Comparison of ENCODE assay signal across 10 cellular contexts in the genomic region with DNA sequence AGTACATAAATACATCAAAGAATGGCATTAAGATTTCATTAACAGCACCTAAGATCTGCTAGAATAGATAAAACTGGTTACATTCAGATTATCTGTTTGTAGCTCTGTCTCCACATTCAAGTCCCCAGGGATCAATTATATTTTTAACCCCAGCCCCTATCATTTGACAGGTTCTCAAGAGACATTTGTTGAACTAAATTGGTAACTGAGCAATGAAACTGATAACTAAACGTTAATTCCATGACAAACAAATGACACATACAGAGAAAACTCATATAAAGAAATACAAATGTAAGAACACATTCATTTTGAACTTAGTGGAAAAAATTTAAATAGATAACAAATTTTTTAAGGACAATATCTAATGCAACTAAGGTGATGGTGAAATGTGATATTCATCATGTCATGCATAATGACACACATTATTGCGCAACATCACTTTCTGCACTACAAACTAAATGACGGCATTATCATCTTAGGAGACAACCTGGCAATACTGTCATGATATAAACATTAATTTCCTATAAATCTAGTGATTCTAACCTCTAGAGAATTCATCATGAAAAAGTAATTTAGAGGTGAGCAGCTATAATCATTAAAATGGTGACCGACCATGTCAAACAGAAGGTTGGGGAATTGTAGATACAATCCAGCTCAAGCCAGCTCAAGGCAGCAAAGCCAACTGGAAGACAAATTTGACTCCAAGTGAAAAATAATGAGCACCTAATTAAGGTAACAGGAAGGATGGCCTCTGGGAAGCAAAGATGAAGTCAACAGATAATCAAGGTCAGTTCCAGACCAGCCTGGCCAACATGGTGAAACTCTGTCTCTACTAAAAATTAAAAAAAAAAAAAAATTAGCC. TPM values are rescaled to one million over a fixed set of nuclear protein-coding genes. Genes with fewer than 3 reads are reported as not detected.
DNase-seq lines count a peak whose midpoint lies in the region; ATAC-seq, FAIRE-seq and TF ChIP-seq lines count a peak whose summit lies in the region.
"Had no signal": no experiment of that assay in that cellular context is flagged by ENCODE, and none has a peak within 500 bp of the region (broad histone marks: within the 10 kb centered on the region; RNA-seq: fewer than 3 reads in every experiment).

No MANE protein-coding gene starts in this region.

- 74% methylated on average over 4 of the region's 4 CpGs for WGBS in GM12878 (ENCODE audit: insufficient coverage, insufficient replicate concordance, low lambda C conversion rate, missing lambda C conversion rate)

- SMC1A ChIA-PET in GM12878 (lab: Charles Lee; ENCODE audit: uncharacterized antibody, unreplicated experiment): interaction anchor here (0.6 to 5.1 kb wide), 7 partner anchors 10 to 44 kb away, joined by 3 to 42 read pairs (median 5); partner anchors contain the start of gene ARHGAP17

- H3K4me2 ChIP-seq in GM12878 (ENCODE audit: control insufficient read depth, insufficient read depth): peak overlapping the region; percentile 53; the same call in 1 of the 2 replicates
- H3K4me2 ChIP-seq in MM.1S (ENCODE audit: low read depth, low read length): no peak overlapping the region

- CTCF ChIA-PET in GM12878 (lab: Yijun Ruan, JAX): no interaction called here
- CTCF ChIA-PET in CD4-positive, alpha-beta T cell (lab: Charles Lee): no interaction called here

- peaks cover 3 to 19% of the 10 kb centered on the region in 2 experiments for H3K36me3 ChIP-seq in GM12878 (ENCODE audit: control insufficient read depth in 2 of 2, insufficient read depth in 2 of 2, low read length in 1 of 2)
- H3K36me3 ChIP-seq in MM.1S (replicated peaks; ENCODE audit: insufficient read depth, low read length): no peaks in the 10 kb centered on the region
- H3K36me3 ChIP-seq: tibial nerve had no signal

- H2AFZ ChIP-seq in GM12878 (ENCODE audit: control insufficient read depth, low read depth, low read length): no peak overlapping the region
- no peak overlapping the region for H2AFZ ChIP-seq in MM.1S (ENCODE audit: low read length)

- intact Hi-C loops in GM12878 (cut with micrococcal nuclease; ENCODE audit: unreplicated experiment): no loop called here
- intact Hi-C loops in CD4-positive, alpha-beta T cell (cut with DNase I, micrococcal nuclease): no loop called here

- TF ChIP-seq POLR2A in GM12878 (IDR thresholded peaks at IDR 0.05; ENCODE audit: low read depth, low read length): no peak

- no peak for TF ChIP-seq RAD21 in GM12878 (IDR thresholded peaks at IDR 0.05; ENCODE audit: insufficient read depth, low read depth, low read length)

- H3K9me3 Mint-ChIP-seq in IgD-negative memory B cell (no peaks in the 10 kb centered on the region), osteocyte (ENCODE audit: unreplicated experiment) (no peaks in the 10 kb centered on the region)
- H3K9me3 Mint-ChIP-seq in CD4-positive, alpha-beta T cell: no peaks in the 10 kb centered on the region

- H3K36me3 Mint-ChIP-seq in IgD-negative memory B cell: peaks cover 6% of the 10 kb centered on the region
- peaks cover 3% of the 10 kb centered on the region for H3K36me3 Mint-ChIP-seq in osteocyte (ENCODE audit: unreplicated experiment)
- peaks cover 13% of the 10 kb centered on the region for H3K36me3 Mint-ChIP-seq in CD4-positive, alpha-beta T cell (ENCODE audit: low read depth)

- H3K4me3 Mint-ChIP-seq in IgD-negative memory B cell (peak overlapping the region in 3 of 4 donors; percentile 40 to 88 (median 76)), osteocyte (ENCODE audit: unreplicated experiment) (no peak overlapping the region)
- no peak overlapping the region for H3K4me3 Mint-ChIP-seq in CD4-positive, alpha-beta T cell

- H3K27ac ChIP-seq in GM12878 (ENCODE audit: control insufficient read depth, insufficient read depth) (no peak overlapping the region), MM.1S (ENCODE audit: low read length) (no peak overlapping the region)
- no peak overlapping the region for H3K27ac ChIP-seq in CD4-positive, alpha-beta T cell (ENCODE audit: low read depth, low read length)

- in situ Hi-C loops in GM12878 (cut with MboI): no loop called here

- H3K27me3 Mint-ChIP-seq in IgD-negative memory B cell (no peaks in the 10 kb centered on the region), osteocyte (ENCODE audit: unreplicated experiment) (no peaks in the 10 kb centered on the region)
- H3K27me3 Mint-ChIP-seq in CD4-positive, alpha-beta T cell: no peaks in the 10 kb centered on the region

- FAIRE-seq in GM12878 (lab: Jason Lieb, UNC): no peak

- POLR2A ChIA-PET in GM12878 (lab: Charles Lee): interaction anchor here (0.6 to 1.3 kb wide), 5 partner anchors 14 to 114 kb away, joined by 3 to 5 read pairs (median 4); no protein-coding TSS in a partner anchor
- POLR2A ChIA-PET in CD4-positive, alpha-beta T cell (lab: Charles Lee): interaction anchor here (1.0 to 1.7 kb wide), 2 partner anchors 10 to 15 kb away, joined by 3 to 5 read pairs; partner anchors contain the start of gene ARHGAP17

- H3K27ac Mint-ChIP-seq in IgD-negative memory B cell (peak overlapping the region; percentile 48 to 78 (median 73)), osteocyte (ENCODE audit: unreplicated experiment) (peak overlapping the region; percentile 55)
- H3K27ac Mint-ChIP-seq in CD4-positive, alpha-beta T cell: no peak overlapping the region

- H3K4me1 Mint-ChIP-seq in IgD-negative memory B cell (peaks cover 63 to 69% (median 68%) of the 10 kb centered on the region in 3 donors), osteocyte (ENCODE audit: unreplicated experiment) (peaks cover 57% of the 10 kb centered on the region)
- H3K4me1 Mint-ChIP-seq in CD4-positive, alpha-beta T cell (ENCODE audit: low read depth): peaks cover 61% of the 10 kb centered on the region

- peak; percentile 72 for DNase-seq in NOMO-1 treated with DMSO at 0.1 percent for 48 hours (lab: John Stamatoyannopoulos, UW; ENCODE audit: unreplicated experiment)
- no peak for DNase-seq in NOMO-1 treated with dmso at 0.1 percent for 144 hours (lab: John Stamatoyannopoulos, UW; ENCODE audit: unreplicated experiment)
- no peak for DNase-seq in GM12878 (ENCODE audit: low read depth, low spot score)
- no peak for DNase-seq in osteocyte (ENCODE audit: extremely low spot score, unreplicated experiment)
- DNase-seq in MM.1S: no peak
- DNase-seq in CD4-positive, alpha-beta T cell: no peak
- DNase-seq: NCI-H146 had no signal

- no peaks in the 10 kb centered on the region for H3K9me2 ChIP-seq in MM.1S (replicated peaks; ENCODE audit: insufficient read depth, low read length)

- H3K4me1 ChIP-seq in GM12878 (ENCODE audit: control insufficient read depth, insufficient read depth, low read length) (peaks cover 42% of the 10 kb centered on the region), MM.1S (ENCODE audit: low read length) (no peaks in the 10 kb centered on the region)

- no peaks in the 10 kb centered on the region for H3F3A ChIP-seq in MM.1S (ENCODE audit: insufficient read depth, low read length)

- ATAC-seq in GM12878 (no peak), HG03175 (IDR thresholded peaks at IDR 0.05; ENCODE audit: unreplicated experiment) (no peak)
- ATAC-seq in CD4-positive, alpha-beta T cell (ENCODE audit: poor library complexity): no peak

- TF ChIP-seq EP300 in GM12878 (IDR thresholded peaks at IDR 0.05; ENCODE audit: borderline replicate concordance in 1 of 2, control insufficient read depth in 1 of 2, low read depth in 2 of 2, low read length in 2 of 2): no peak

- peaks cover 17% of the 10 kb centered on the region for H4K20me1 ChIP-seq in GM12878 (ENCODE audit: control insufficient read depth, insufficient read depth)
- peaks cover 4% of the 10 kb centered on the region for H4K20me1 ChIP-seq in MM.1S (ENCODE audit: insufficient read depth, low read length)

- RAD21 ChIA-PET in GM12878 (lab: Charles Lee; ENCODE audit: unreplicated experiment): interaction anchor here (1.7 kb wide), 2 partner anchors 9 to 14 kb away, joined by 4 read pairs; no protein-coding TSS in a partner anchor

- H3K27me3 ChIP-seq in GM12878 (replicated peaks in 1 of 2; ENCODE audit: control insufficient read depth in 2 of 2, insufficient read depth in 2 of 2, low read length in 1 of 2) (no peaks in the 10 kb centered on the region), MM.1S (replicated peaks; ENCODE audit: insufficient read depth, low read length) (0 out of 2 replicates have a peak, but pooled peaks cover 5% of the 10 kb centered on the region)
- no peaks in the 10 kb centered on the region for H3K27me3 ChIP-seq in CD4-positive, alpha-beta T cell (ENCODE audit: control insufficient read depth, insufficient read depth, low read length)
- H3K27me3 ChIP-seq: tibial nerve had no signal

- no TSS peak for BruUV-seq in GM12878 (replicated peaks; lab: Mats Ljungman, UMichigan)

- no peak for TF ChIP-seq CTCF in GM12878 (IDR thresholded peaks at IDR 0.05 in 2 of 3, conservative IDR thresholded peaks at IDR 0.05 in 1 of 3; ENCODE audit: control insufficient read depth in 2 of 3, extremely low read depth in 1 of 3, insufficient read depth in 1 of 3, low read depth in 3 of 3, low read length in 3 of 3)
- TF ChIP-seq CTCF in osteocyte (IDR thresholded peaks at IDR 0.05): no peak
- TF ChIP-seq CTCF in MM.1S (IDR thresholded peaks at IDR 0.05; ENCODE audit: low read length): no peak
- TF ChIP-seq CTCF in CD4-positive, alpha-beta T cell (IDR thresholded peaks at IDR 0.05): no peak

- peaks cover 97% of the 10 kb centered on the region for H3K79me2 ChIP-seq in GM12878 (ENCODE audit: control insufficient read depth, insufficient read depth, low read length)
- H3K79me2 ChIP-seq in MM.1S (ENCODE audit: low read length): peaks cover 46% of the 10 kb centered on the region

- no peak overlapping the region for H3K4me3 ChIP-seq in GM12878
- no peak overlapping the region for H3K4me3 ChIP-seq in MM.1S (ENCODE audit: low read length)
- H3K4me3 ChIP-seq: tibial nerve had no signal

- H3K9ac ChIP-seq in GM12878 (ENCODE audit: control insufficient read depth, insufficient read depth, low read length) (no peak overlapping the region), MM.1S (ENCODE audit: low read length) (no peak overlapping the region)

- H3K9me3 ChIP-seq in GM12878 (replicated peaks; ENCODE audit: control insufficient read depth, insufficient read depth, low read length) (no peaks in the 10 kb centered on the region), MM.1S (replicated peaks; ENCODE audit: insufficient read depth, low read length) (no peaks in the 10 kb centered on the region)
- no peaks in the 10 kb centered on the region for H3K9me3 ChIP-seq in CD4-positive, alpha-beta T cell (ENCODE audit: control insufficient read depth, low read length)
- H3K9me3 ChIP-seq: tibial nerve had no signal

RNA-seq across cellular contexts. Expression of gene ARHGAP17, which starts 9.5 kb away (rescaled TPM):
- polyA plus RNA-seq in IgD-negative memory B cell: 153 TPM
- total RNA-seq in GM12878 (2013; cell fraction: nucleolus; rRNA removed): 627 and 659 TPM in 2 replicates
- 47.7 and 55.1 TPM in 2 replicates for total RNA-seq in GM12878 (2014; rRNA removed)
- total RNA-seq in GM12878 (2014; rRNA removed; fragmentation: Illumina TruSeq; extraction: Trizol): 45.4 and 48.3 TPM in 2 replicates
- total RNA-seq in GM12878 (2021): 181 and 199 TPM in 2 replicates
- polyA plus RNA-seq in GM12878 (2011; ENCODE audit: low read depth): 127 TPM
- polyA plus RNA-seq in GM12878 (2011; rRNA removed): 71.1 and 75.0 TPM in 2 replicates
- 82.6 and 128 TPM in 2 replicates for polyA plus RNA-seq in GM12878 (2011; cell fraction: cytosol; rRNA removed)
- polyA plus RNA-seq in GM12878 (2011; cell fraction: nucleus; rRNA removed): 239 and 261 TPM in 2 replicates
- 118 and 141 TPM in 2 replicates for polyA plus RNA-seq in GM12878 (2012)
- polyA plus RNA-seq in GM12878 (2014; fragmentation: Illumina TruSeq; extraction: Trizol): 150 and 173 TPM in 2 replicates
- 10 to 100 TPM; 31.4 to 49.9 TPM for polyA plus RNA-seq in GM12878 (2014; fragmentation: Nextera tagmentation; extraction: Ambion mirVana)
- polyA plus RNA-seq in GM12878 (2014; rRNA removed): 63.7 and 73.8 TPM in 2 replicates
- 100 to 1,000 TPM; 118 to 123 TPM for polyA plus RNA-seq in GM12878 (2016; fragmentation: Nextera tagmentation; extraction: Ambion mirVana)
- polyA minus RNA-seq in GM12878 (2011; rRNA and poly(A)+ RNA removed): 174 and 187 TPM in 2 replicates
- 84.1 and 85.0 TPM in 2 replicates for polyA minus RNA-seq in GM12878 (2011; cell fraction: cytosol; rRNA and poly(A)+ RNA removed)
- 138 and 190 TPM in 2 replicates for polyA minus RNA-seq in GM12878 (2011; cell fraction: nucleus; rRNA and poly(A)+ RNA removed)
- total RNA-seq in osteocyte: 93.4 and 97.3 TPM in 2 replicates
- total RNA-seq in CD4-positive, alpha-beta T cell: 10 to 100 TPM; 42.5 to 43.4 TPM

Comparison
In these comparisons a context has a peak if more than half of its experiments do, and no peak if none do; other contexts are left out.
1. H3K4me3 Mint-ChIP-seq: peak in IgD-negative memory B cell (3 of 4); none in osteocyte (single experiment) and CD4-positive, alpha-beta T cell (single experiment).